ENCODE assay signal across 14 cellular contexts in genomic region chr17:10019941-10020403, GRCh38.
A peak's percentile ranks its signal among the peaks of the same experiment; 100 is the strongest.
DNase-seq lines count a peak whose midpoint lies in the region; ATAC-seq lines count a peak whose summit lies in the region.
"Had no signal": no experiment of that assay in that cellular context is flagged by ENCODE, and none has a peak within 500 bp of the region (broad histone marks: within the 10 kb centered on the region; RNA-seq: fewer than 3 reads in every experiment).

No MANE protein-coding gene starts in this region.

- ATAC-seq in HG03460 (IDR thresholded peaks at IDR 0.05; ENCODE audit: unreplicated experiment) (no peak), HG02884 (IDR thresholded peaks at IDR 0.05; ENCODE audit: unreplicated experiment) (no peak)
- ATAC-seq: activated CD8-positive, alpha-beta memory T cell treated with anti-CD3 and anti-CD28 coated beads, Interleukin-2, amount 10 ng/mL, durations not matched to agents 7 days and 5 days; heart right ventricle had no signal

- DNase-seq in GF-D8 (lab: John Stamatoyannopoulos, UW) (peak; percentile 72), NCI-H526 treated with DMSO at 0.1 percent for 48 hours (lab: John Stamatoyannopoulos, UW) (peak; percentile 56), iris pigment epithelial cell (ENCODE audit: low read depth) (peak; percentile 9), retina (peak; percentile 76), amniotic stem cell (lab: John Stamatoyannopoulos, UW) (no peak), iPS-NIHi11 (ENCODE audit: low spot score) (no peak)
- DNase-seq: activated B cell treated with CpG ODN at 0.5 μM for 24 hours; activated CD8-positive, alpha-beta memory T cell treated with anti-CD3 and anti-CD28 coated beads, Interleukin-2, amount 10 ng/mL, durations not matched to agents 7 days and 5 days; activated gamma-delta T cell treated with Interleukin-2 at 50 U/mL for 16 hours; heart right ventricle; NCI-H2029; T-helper 1 cell had no signal

Comparison
In these comparisons a context has a peak if more than half of its experiments do, and no peak if none do; other contexts are left out.
1. DNase-seq: peak in GF-D8 (single experiment), NCI-H526 treated with DMSO at 0.1 percent for 48 hours (single experiment), iris pigment epithelial cell (single experiment) and retina (single experiment); none in amniotic stem cell (single experiment) and iPS-NIHi11 (single experiment).